ENCODE assay signal across 18 cellular contexts in the genomic region with DNA sequence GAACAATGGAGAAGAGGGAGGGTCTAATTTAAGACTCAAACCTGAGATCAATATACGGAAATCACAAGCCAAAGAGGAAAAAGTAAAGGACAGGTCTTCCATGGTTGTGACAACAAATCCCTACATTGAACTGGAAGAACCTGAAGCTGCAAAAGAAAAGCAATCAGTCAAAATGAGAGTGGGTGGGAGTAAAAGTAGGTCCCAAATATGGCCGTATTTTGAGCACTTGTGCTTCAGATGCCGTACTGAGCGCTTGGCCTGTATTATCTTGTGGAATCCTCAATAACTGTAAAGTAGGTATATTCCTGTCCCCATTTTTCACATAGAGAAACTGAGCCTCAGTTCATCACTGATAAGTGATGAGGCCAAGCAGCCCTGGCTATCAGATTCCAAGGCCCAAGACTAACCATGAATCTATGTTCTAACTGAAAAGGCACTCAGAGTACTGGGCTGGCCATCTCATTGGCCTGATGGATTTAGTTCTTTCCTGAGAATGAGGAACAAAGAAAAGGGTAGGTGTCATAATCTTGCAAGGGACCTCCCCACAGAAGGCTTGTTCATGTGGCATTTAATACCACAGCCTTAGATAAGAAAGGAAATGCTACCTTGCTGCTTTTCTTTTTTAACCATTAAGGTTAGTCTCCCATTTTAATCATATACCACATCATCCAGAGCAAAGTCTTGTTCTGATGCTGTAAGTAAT. TPM values are rescaled to one million over a fixed set of nuclear protein-coding genes. Genes with fewer than 3 reads are reported as not detected.
DNase-seq lines count a peak whose midpoint lies in the region; ATAC-seq, FAIRE-seq and TF ChIP-seq lines count a peak whose summit lies in the region.
"Had no signal": no experiment of that assay in that cellular context is flagged by ENCODE, and none has a peak within 500 bp of the region (broad histone marks: within the 10 kb centered on the region; RNA-seq: fewer than 3 reads in every experiment).

No MANE protein-coding gene starts in this region.

- H3K9me3 ChIP-seq in gastroesophageal sphincter = no peaks in the 10 kb centered on the region
- H3K9me3 ChIP-seq: SJCRH30 had no signal

- no peak overlapping the region for H3K4me3 Mint-ChIP-seq in activated CD4-positive, alpha-beta T cell treated with anti-CD3 and anti-CD28 coated beads for 36 hours
- H3K4me3 Mint-ChIP-seq: activated naive CD4-positive, alpha-beta T cell treated with anti-CD3 and anti-CD28 coated beads, Interleukin-2, amount 50 U/mL, for 24 hours; type B pancreatic cell had no signal

- POLR2A ChIA-PET in activated CD4-positive, alpha-beta T cell treated with anti-CD3 and anti-CD28 coated beads for 36 hours (lab: Charles Lee) = no interaction called here

- no peaks in the 10 kb centered on the region for H3K36me3 Mint-ChIP-seq in activated CD4-positive, alpha-beta T cell treated with anti-CD3 and anti-CD28 coated beads for 36 hours (ENCODE audit: low read depth)
- H3K36me3 Mint-ChIP-seq: activated naive CD4-positive, alpha-beta T cell treated with anti-CD3 and anti-CD28 coated beads, Interleukin-2, amount 50 U/mL, for 24 hours had no signal

- TF ChIP-seq POLR2A in GM12891 (IDR thresholded peaks at IDR 0.05; ENCODE audit: low read depth, low read length) (no peak), gastroesophageal sphincter (IDR thresholded peaks at IDR 0.05) (no peak)

- H3K4me1 Mint-ChIP-seq in activated CD4-positive, alpha-beta T cell treated with anti-CD3 and anti-CD28 coated beads for 36 hours = no peaks in the 10 kb centered on the region
- H3K4me1 Mint-ChIP-seq: activated naive CD4-positive, alpha-beta T cell treated with anti-CD3 and anti-CD28 coated beads, Interleukin-2, amount 50 U/mL, for 24 hours had no signal

- no peaks in the 10 kb centered on the region for H3K27me3 Mint-ChIP-seq in activated CD4-positive, alpha-beta T cell treated with anti-CD3 and anti-CD28 coated beads for 36 hours
- H3K27me3 Mint-ChIP-seq: activated naive CD4-positive, alpha-beta T cell treated with anti-CD3 and anti-CD28 coated beads, Interleukin-2, amount 50 U/mL, for 24 hours; progenitor cell of endocrine pancreas; type B pancreatic cell had no signal

- no peak for FAIRE-seq in GM12891 (lab: Jason Lieb, UNC)
- FAIRE-seq: H1 had no signal

- 92 to 95% methylated on average over 4 of the region's 4 CpGs for WGBS in gastroesophageal sphincter (ENCODE audit: low coverage in 1 of 2), 2 donors

- TF ChIP-seq EP300 in gastroesophageal sphincter (IDR thresholded peaks at IDR 0.05) = no peak

- DNase-seq in GM12891 (ENCODE audit: insufficient read length, low spot score) (no peak), NCI-H2171 (lab: John Stamatoyannopoulos, UW) (no peak), kidney tubule cell (ENCODE audit: low spot score) (no peak)
- no peak for DNase-seq in activated CD4-positive, alpha-beta T cell treated with anti-CD3 and anti-CD28 coated beads for 36 hours
- DNase-seq: Kasumi-1, NCI-H510A had no signal

- no peak overlapping the region for H3K27ac Mint-ChIP-seq in activated CD4-positive, alpha-beta T cell treated with anti-CD3 and anti-CD28 coated beads for 36 hours
- H3K27ac Mint-ChIP-seq: activated naive CD4-positive, alpha-beta T cell treated with anti-CD3 and anti-CD28 coated beads, Interleukin-2, amount 50 U/mL, for 24 hours; progenitor cell of endocrine pancreas; type B pancreatic cell had no signal

- no peaks in the 10 kb centered on the region for H3K27me3 ChIP-seq in gastroesophageal sphincter
- H3K27me3 ChIP-seq: SJCRH30 had no signal

- H3K36me3 ChIP-seq in gastroesophageal sphincter = no peaks in the 10 kb centered on the region
- H3K36me3 ChIP-seq: SJCRH30 had no signal

- TF ChIP-seq CTCF in gastroesophageal sphincter (IDR thresholded peaks at IDR 0.05) = no peak

- no peak overlapping the region for H3K4me3 ChIP-seq in gastroesophageal sphincter
- H3K4me3 ChIP-seq: SJCRH30 had no signal

- no peaks in the 10 kb centered on the region for H3K4me1 ChIP-seq in gastroesophageal sphincter
- H3K4me1 ChIP-seq: SJCRH30 had no signal

- no peak overlapping the region for H3K27ac ChIP-seq in gastroesophageal sphincter
- H3K27ac ChIP-seq: SJCRH30 had no signal

- intact Hi-C loops in activated CD4-positive, alpha-beta T cell treated with anti-CD3 and anti-CD28 coated beads for 36 hours (cut with DNase I, micrococcal nuclease) = no loop called here

- CTCF ChIA-PET in activated CD4-positive, alpha-beta T cell treated with anti-CD3 and anti-CD28 coated beads for 36 hours (lab: Charles Lee) = no interaction called here

- ATAC-seq in GM19351 (IDR thresholded peaks at IDR 0.05; ENCODE audit: unreplicated experiment) (peak; percentile 100), HG02763 (IDR thresholded peaks at IDR 0.05; ENCODE audit: unreplicated experiment) (peak; percentile 85), HG03558 (IDR thresholded peaks at IDR 0.05; ENCODE audit: extremely low read depth, unreplicated experiment) (peak; percentile 99), gastroesophageal sphincter (no peak)
- ATAC-seq in activated CD4-positive, alpha-beta T cell treated with anti-CD3 and anti-CD28 coated beads for 36 hours = no peak

- no peaks in the 10 kb centered on the region for H3K9me3 Mint-ChIP-seq in activated CD4-positive, alpha-beta T cell treated with anti-CD3 and anti-CD28 coated beads for 36 hours (ENCODE audit: low read depth)
- H3K9me3 Mint-ChIP-seq: activated naive CD4-positive, alpha-beta T cell treated with anti-CD3 and anti-CD28 coated beads, Interleukin-2, amount 50 U/mL, for 24 hours; type B pancreatic cell had no signal

TF ChIP-seq in GM12891, 5 proteins besides CTCF, POLR2A, EP300 and RAD21:
- TF ChIP-seq POLR2AphosphoS5 (IDR thresholded peaks at IDR 0.05; ENCODE audit: low read depth, low read length) (no peak), POU2F2 (IDR thresholded peaks at IDR 0.05; ENCODE audit: low read depth, low read length) (no peak), PAX5 (IDR thresholded peaks at IDR 0.05; ENCODE audit: insufficient read depth, low read length, severe bottlenecking) (no peak), SPI1 (IDR thresholded peaks at IDR 0.05; ENCODE audit: low read depth, low read length) (0 out of 2 replicates have a peak, but pooled peaks have one; percentile 37)

RNA-seq across cellular contexts. Expression of a gene that starts 52.5 kb away (rescaled TPM):
- not detected for polyA plus RNA-seq in GM12891 (2012; ENCODE audit: low read depth, missing spikeins)
- total RNA-seq in activated CD4-positive, alpha-beta T cell treated with anti-CD3 and anti-CD28 coated beads for 36 hours = under 1 TPM; 0.09 to 0.16 TPM
- total RNA-seq in gastroesophageal sphincter = 1 to 10 TPM in 3 of 4 donors, under 1 TPM in 1; 0.40 to 3.1 (median 1.6) TPM
- total RNA-seq: Daoy, glomerular endothelial cell, lung microvascular endothelial cell had no signal

Comparison
In these comparisons a context has a peak if more than half of its experiments do, and no peak if none do; other contexts are left out.
1. ATAC-seq: peak in GM19351 (single experiment), HG02763 (single experiment) and HG03558 (single experiment); none in activated CD4-positive, alpha-beta T cell treated with anti-CD3 and anti-CD28 coated beads for 36 hours (single experiment) and gastroesophageal sphincter (single experiment).